8 cellular contexts compared by ENCODE assay signal in genomic region chr7:23696916-23697441, GRCh38. TPM values are rescaled to one million over a fixed set of nuclear protein-coding genes. Genes with fewer than 3 reads are reported as not detected.
DNase-seq lines count a peak whose midpoint lies in the region; ATAC-seq and TF ChIP-seq lines count a peak whose summit lies in the region.

No MANE protein-coding gene starts in this region.

- no peaks in the 10 kb centered on the region for H3K4me1 ChIP-seq in A673 (ENCODE audit: insufficient read depth, low read length, poor library complexity, severe bottlenecking)

- H3K4me3 Mint-ChIP-seq in activated naive CD8-positive, alpha-beta T cell treated with anti-CD3 and anti-CD28 coated beads, Interleukin-2, amount 50 U/mL, for 24 hours = no peak overlapping the region

- no peak overlapping the region for H3K4me3 ChIP-seq in A673 (ENCODE audit: low read depth, low read length, poor library complexity, severe bottlenecking)

- peak; percentile 43 for ATAC-seq in activated naive CD8-positive, alpha-beta T cell treated with anti-CD3 and anti-CD28 coated beads, Interleukin-2, amount 50 U/mL, for 24 hours
- no peak for ATAC-seq in HG02623 (IDR thresholded peaks at IDR 0.05; ENCODE audit: unreplicated experiment)

- POLR2A ChIA-PET in A673 (lab: Charles Lee; ENCODE audit: low non-redundant PET) = no interaction called here

- no peaks in the 10 kb centered on the region for H3K9me3 ChIP-seq in A673 (ENCODE audit: low read depth, low read length, poor library complexity, severe bottlenecking)

- DNase-seq in A673 (ENCODE audit: low spot score) (peak; percentile 86), HUDEP-2 (lab: John Stamatoyannopoulos, UW; ENCODE audit: unreplicated experiment in 76 of 76) (peak in 65 of 76 experiments; percentile 3 to 72 (median 40)), SKM-1 treated with dmso at 0.1 percent for 144 hours (lab: John Stamatoyannopoulos, UW; ENCODE audit: unreplicated experiment) (peak; percentile 50), iPS-NIHi11 (ENCODE audit: low spot score) (peak; percentile 74)
- DNase-seq in activated naive CD8-positive, alpha-beta T cell treated with anti-CD3 and anti-CD28 coated beads, Interleukin-2, amount 50 U/mL, for 24 hours = peak; percentile 70
- peak; percentile 37 to 52 for DNase-seq in stimulated activated CD4-positive, alpha-beta T cell treated with anti-CD3 and anti-CD28 coated beads, Interleukin-4, amount 100 ng/mL, for 4 hours

- intact Hi-C loops in A673 (cut with micrococcal nuclease; ENCODE audit: unreplicated experiment) = loop anchor here (1.0 kb wide), 1 partner anchor 8 kb away; no protein-coding TSS in a partner anchor

- no peaks in the 10 kb centered on the region for H3K36me3 ChIP-seq in A673 (ENCODE audit: insufficient read depth, low read length, poor library complexity, severe bottlenecking)

- no peak overlapping the region for H3K27ac ChIP-seq in A673 (ENCODE audit: low read depth, low read length, poor library complexity, severe bottlenecking)

- H3K36me3 Mint-ChIP-seq in activated naive CD8-positive, alpha-beta T cell treated with anti-CD3 and anti-CD28 coated beads, Interleukin-2, amount 50 U/mL, for 24 hours (ENCODE audit: low read depth) = peaks cover 14% of the 10 kb centered on the region

- no peaks in the 10 kb centered on the region for H3K27me3 Mint-ChIP-seq in activated naive CD8-positive, alpha-beta T cell treated with anti-CD3 and anti-CD28 coated beads, Interleukin-2, amount 50 U/mL, for 24 hours

- CTCF ChIA-PET in A673 (lab: Charles Lee) = interaction anchor here (0.5 to 1.1 kb wide), 6 partner anchors 13 to 425 kb away, joined by 3 to 4 read pairs (median 3); partner anchors contain the start of genes CCDC126 and STK31

- H3K27ac Mint-ChIP-seq in activated naive CD8-positive, alpha-beta T cell treated with anti-CD3 and anti-CD28 coated beads, Interleukin-2, amount 50 U/mL, for 24 hours = no peak overlapping the region

- no peaks in the 10 kb centered on the region for H3K9me3 Mint-ChIP-seq in activated naive CD8-positive, alpha-beta T cell treated with anti-CD3 and anti-CD28 coated beads, Interleukin-2, amount 50 U/mL, for 24 hours

- H3K4me1 Mint-ChIP-seq in activated naive CD8-positive, alpha-beta T cell treated with anti-CD3 and anti-CD28 coated beads, Interleukin-2, amount 50 U/mL, for 24 hours = no peaks in the 10 kb centered on the region

- no TSS peak for BruUV-seq in A673 (replicated peaks; lab: Mats Ljungman, UMichigan)

- H3K27me3 ChIP-seq in A673 (replicated peaks; ENCODE audit: insufficient read depth, low read depth, low read length, poor library complexity) = no peaks in the 10 kb centered on the region

- TF ChIP-seq CTCF in A673 (conservative IDR thresholded peaks at IDR 0.05; ENCODE audit: low read depth, low read length) (peak; percentile 94), GM12873 (IDR thresholded peaks at IDR 0.05; ENCODE audit: insufficient read depth, low read depth, low read length, missing control alignments) (peak; percentile 90)

RNA-seq across cellular contexts. Expression of gene STK31, which starts 13.0 kb away (rescaled TPM):
- total RNA-seq in A673 (2021) = 0.34 and 0.39 TPM in 2 replicates

RNA-seq across cellular contexts. Expression of gene FAM221A, which starts 17.0 kb away (rescaled TPM):
- total RNA-seq in A673 (2021) = 8.2 and 12.0 TPM in 2 replicates
